ENCODE assay signal across 2 cellular contexts in the genomic region with DNA sequence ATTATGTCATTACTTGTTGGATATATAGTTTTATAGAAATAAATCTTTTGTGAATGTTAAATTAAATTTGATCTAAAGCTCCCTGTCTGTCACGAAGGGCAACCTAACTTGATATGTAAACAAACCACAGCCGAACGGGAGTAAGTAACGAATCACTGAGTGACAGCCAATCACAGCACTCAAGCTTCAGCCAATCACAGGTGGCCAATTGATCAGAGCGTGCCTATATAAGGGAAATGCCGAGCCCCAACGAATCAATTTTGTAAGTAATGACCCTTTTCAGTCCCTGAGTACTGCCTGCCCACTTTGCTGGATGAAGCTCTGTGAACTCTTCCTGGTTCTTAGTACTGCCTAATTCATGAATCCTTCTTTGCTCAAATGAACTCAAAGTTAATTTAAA.
TF ChIP-seq lines count a peak whose summit lies in the region.

No MANE protein-coding gene starts in this region.

TF ChIP-seq in HepG2, 621 proteins besides CTCF, POLR2A, EP300 and RAD21:
- TF ChIP-seq SRF (IDR thresholded peaks at IDR 0.05; ENCODE audit: low read depth, low read length), result peak; percentile 48; the same call in 1 of the 2 replicates
- TF ChIP-seq, protein P1, sequence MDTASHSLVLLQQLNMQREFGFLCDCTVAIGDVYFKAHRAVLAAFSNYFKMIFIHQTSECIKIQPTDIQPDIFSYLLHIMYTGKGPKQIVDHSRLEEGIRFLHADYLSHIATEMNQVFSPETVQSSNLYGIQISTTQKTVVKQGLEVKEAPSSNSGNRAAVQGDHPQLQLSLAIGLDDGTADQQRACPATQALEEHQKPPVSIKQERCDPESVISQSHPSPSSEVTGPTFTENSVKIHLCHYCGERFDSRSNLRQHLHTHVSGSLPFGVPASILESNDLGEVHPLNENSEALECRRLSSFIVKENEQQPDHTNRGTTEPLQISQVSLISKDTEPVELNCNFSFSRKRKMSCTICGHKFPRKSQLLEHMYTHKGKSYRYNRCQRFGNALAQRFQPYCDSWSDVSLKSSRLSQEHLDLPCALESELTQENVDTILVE (CRISPR knock-in tag; IDR thresholded peaks at IDR 0.05), result no peak

TF ChIP-seq in GM12878, 131 proteins besides CTCF, POLR2A, EP300 and RAD21:
- TF ChIP-seq, protein P2, sequence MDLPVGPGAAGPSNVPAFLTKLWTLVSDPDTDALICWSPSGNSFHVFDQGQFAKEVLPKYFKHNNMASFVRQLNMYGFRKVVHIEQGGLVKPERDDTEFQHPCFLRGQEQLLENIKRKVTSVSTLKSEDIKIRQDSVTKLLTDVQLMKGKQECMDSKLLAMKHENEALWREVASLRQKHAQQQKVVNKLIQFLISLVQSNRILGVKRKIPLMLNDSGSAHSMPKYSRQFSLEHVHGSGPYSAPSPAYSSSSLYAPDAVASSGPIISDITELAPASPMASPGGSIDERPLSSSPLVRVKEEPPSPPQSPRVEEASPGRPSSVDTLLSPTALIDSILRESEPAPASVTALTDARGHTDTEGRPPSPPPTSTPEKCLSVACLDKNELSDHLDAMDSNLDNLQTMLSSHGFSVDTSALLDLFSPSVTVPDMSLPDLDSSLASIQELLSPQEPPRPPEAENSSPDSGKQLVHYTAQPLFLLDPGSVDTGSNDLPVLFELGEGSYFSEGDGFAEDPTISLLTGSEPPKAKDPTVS (IDR thresholded peaks at IDR 0.05; ENCODE audit: low read depth, low read length), result no peak
- no peak for TF ChIP-seq SREBF2 (IDR thresholded peaks at IDR 0.05; ENCODE audit: low read length)
- TF ChIP-seq, protein P3, sequence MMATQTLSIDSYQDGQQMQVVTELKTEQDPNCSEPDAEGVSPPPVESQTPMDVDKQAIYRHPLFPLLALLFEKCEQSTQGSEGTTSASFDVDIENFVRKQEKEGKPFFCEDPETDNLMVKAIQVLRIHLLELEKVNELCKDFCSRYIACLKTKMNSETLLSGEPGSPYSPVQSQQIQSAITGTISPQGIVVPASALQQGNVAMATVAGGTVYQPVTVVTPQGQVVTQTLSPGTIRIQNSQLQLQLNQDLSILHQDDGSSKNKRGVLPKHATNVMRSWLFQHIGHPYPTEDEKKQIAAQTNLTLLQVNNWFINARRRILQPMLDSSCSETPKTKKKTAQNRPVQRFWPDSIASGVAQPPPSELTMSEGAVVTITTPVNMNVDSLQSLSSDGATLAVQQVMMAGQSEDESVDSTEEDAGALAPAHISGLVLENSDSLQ (IDR thresholded peaks at IDR 0.05), result peak; percentile 58; the same call in 1 of the 2 replicates
- TF ChIP-seq SRF (IDR thresholded peaks at IDR 0.05; ENCODE audit: low read depth in 2 of 2, low read length in 2 of 2), result peak in 1 of 2 experiments; percentile 56; a peak in 1 of 4 replicates
